In the genomic region with DNA sequence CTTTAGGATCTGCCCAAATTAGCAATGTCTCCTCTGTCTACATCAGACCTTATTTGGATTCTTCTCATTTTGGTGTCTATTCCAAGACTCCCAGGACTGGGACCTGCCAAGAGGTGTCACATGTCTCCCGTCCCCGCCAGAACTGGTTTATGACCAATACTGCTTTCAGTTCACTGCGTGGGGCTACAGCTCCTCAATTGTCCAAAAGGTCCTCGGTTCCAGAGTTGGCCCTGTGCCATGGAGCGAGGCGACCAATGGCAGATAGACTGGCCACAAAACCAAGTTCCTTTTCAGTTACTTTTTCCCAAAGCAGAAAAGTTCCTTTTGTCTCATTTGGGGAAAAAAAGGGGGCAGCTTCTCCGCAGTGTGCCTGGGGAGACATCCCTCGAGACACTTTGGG, we compare ENCODE assay signal across 17 cellular contexts.
DNase-seq lines count a peak whose midpoint lies in the region; ATAC-seq lines count a peak whose summit lies in the region.
"Had no signal": no experiment of that assay in that cellular context is flagged by ENCODE, and none has a peak within 500 bp of the region (broad histone marks: within the 10 kb centered on the region; RNA-seq: fewer than 3 reads in every experiment).

No MANE protein-coding gene starts in this region.

- peak; percentile 39 for DNase-seq in G401 (ENCODE audit: low spot score)
- DNase-seq in cerebellum (ENCODE audit: low spot score) = peak; percentile 26
- DNase-seq in medulla oblongata (ENCODE audit: extremely low spot score) = peak; percentile 80
- DNase-seq in putamen (ENCODE audit: low spot score) = peak; percentile 70
- DNase-seq in OCI-M1 (lab: John Stamatoyannopoulos, UW) = no peak
- no peak for DNase-seq in stimulated activated CD4-positive, alpha-beta T cell treated with anti-CD3 and anti-CD28 coated beads, Interleukin-2, amount 100 ng/mL, for 24 hours
- DNase-seq: DMS 273 treated with DMSO at 0.1 percent for 48 hours; GF-D8; HFFc6; NCI-H1092; NCI-H1694; NCI-H226; NCI-H526 treated with DMSO at 0.1 percent for 48 hours; NK-92 treated with Interleukin-12 subunit alpha and Interleukin-12 subunit beta, amount 100 ng/mL, for 24 hours; RPMI8226 had no signal

- in situ Hi-C loops in G401 (cut with HindIII; ENCODE audit: low sequenced_read_pairs) = no loop called here

- ATAC-seq in GM19467 (IDR thresholded peaks at IDR 0.05; ENCODE audit: unreplicated experiment) (no peak), HG03280 (IDR thresholded peaks at IDR 0.05; ENCODE audit: unreplicated experiment) (no peak)

Comparison
In these comparisons a context has a peak if more than half of its experiments do, and no peak if none do; other contexts are left out.
1. DNase-seq: peak in G401 (single experiment), cerebellum (single experiment), medulla oblongata (single experiment) and putamen (single experiment); none in OCI-M1 (single experiment) and stimulated activated CD4-positive, alpha-beta T cell treated with anti-CD3 and anti-CD28 coated beads, Interleukin-2, amount 100 ng/mL, for 24 hours (0 of 2).